19 cellular contexts compared by ENCODE assay signal in the genomic region with DNA sequence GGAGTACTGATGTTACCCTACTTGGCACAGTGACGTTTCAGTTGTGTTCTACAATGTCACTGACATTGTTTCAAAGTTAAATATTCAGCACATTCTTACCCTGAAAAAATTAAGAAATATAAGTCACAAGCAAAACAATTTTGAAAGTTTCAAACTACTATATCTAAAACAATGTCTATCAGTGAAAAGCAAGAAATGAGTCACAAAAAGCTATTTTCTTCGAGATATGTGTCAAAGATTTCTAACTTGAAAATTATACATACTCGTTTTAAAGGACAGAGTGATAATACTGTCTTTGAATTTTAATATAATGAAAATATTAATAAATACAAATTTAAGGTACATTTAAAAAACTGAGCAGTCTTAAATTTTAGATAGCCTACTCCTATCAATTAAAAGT. TPM values are rescaled to one million over a fixed set of nuclear protein-coding genes. Genes with fewer than 3 reads are reported as not detected.
A peak's percentile ranks its signal among the peaks of the same experiment; 100 is the strongest.
DNase-seq lines count a peak whose midpoint lies in the region; ATAC-seq and TF ChIP-seq lines count a peak whose summit lies in the region.
"Had no signal": no experiment of that assay in that cellular context is flagged by ENCODE, and none has a peak within 500 bp of the region (broad histone marks: within the 10 kb centered on the region; RNA-seq: fewer than 3 reads in every experiment).

No MANE protein-coding gene starts in this region.

- DNase-seq in activated CD4-positive, CD25-positive, alpha-beta regulatory T cell treated with anti-CD3 and anti-CD28 coated beads, Interleukin-2, amount 50 U/mL, for 72 hours = no peak
- no peak for DNase-seq in T-helper 17 cell
- no peak for DNase-seq in psoas muscle
- DNase-seq in MV-4-11 (lab: John Stamatoyannopoulos, UW) = no peak
- DNase-seq in MCF 10A (ENCODE audit: unreplicated experiment) = no peak
- DNase-seq in activated T-cell treated with anti-CD3 and anti-CD28 coated beads, Interleukin-2, amount 50 U/mL, for 1 hour = no peak
- DNase-seq: BE2C; Calu3; CD4-positive, alpha-beta memory T cell; COR-L47; DMS53; DMS79 treated with DMSO at 0.1 percent for 48 hours; GM23248; H7; HCEC 1CT had no signal

- H3K36me3 Mint-ChIP-seq in T-helper 17 cell (ENCODE audit: low read depth) (peaks cover 5% of the 10 kb centered on the region), MCF 10A (ENCODE audit: insufficient read depth, unreplicated experiment) (peaks cover 72% of the 10 kb centered on the region)

- no peak overlapping the region for H3K4me3 Mint-ChIP-seq in T-helper 17 cell
- no peak overlapping the region for H3K4me3 Mint-ChIP-seq in MCF 10A (ENCODE audit: unreplicated experiment)
- H3K4me3 Mint-ChIP-seq: CD14-positive monocyte; CD4-positive, alpha-beta memory T cell had no signal

- H3K27me3 ChIP-seq in psoas muscle (ENCODE audit: insufficient read depth in 3 of 3, low read length in 2 of 3) = no peaks in the 10 kb centered on the region
- H3K27me3 ChIP-seq: BE2C; BLaER1 treated with 17β-estradiol and CSF1 and Interleukin-3, amounts not matched to agents 10 nM and 100 nM had no signal

- peak overlapping the region; percentile 76 for H3K27ac ChIP-seq in psoas muscle
- H3K27ac ChIP-seq: 22Rv1; BLaER1 treated with 17β-estradiol and CSF1 and Interleukin-3, amounts not matched to agents 10 nM and 100 nM; GM23248 had no signal

- CTCF ChIA-PET in MCF 10A (lab: Yijun Ruan, JAX) = no interaction called here

- peaks cover 0 to 54% of the 10 kb centered on the region in 2 donors for H3K36me3 ChIP-seq in psoas muscle (ENCODE audit: insufficient read depth in 1 of 2, low read depth in 1 of 2)

- POLR2A ChIA-PET in MCF 10A (lab: Yijun Ruan, JAX) = interaction anchor here (2.0 kb wide), 1 partner anchor 161 kb away, joined by 6 read pairs; the partner anchor contains the start of gene ZC3H12C

- H3K27ac Mint-ChIP-seq in T-helper 17 cell = peak overlapping the region; percentile 57
- H3K27ac Mint-ChIP-seq in MCF 10A (ENCODE audit: low read depth, unreplicated experiment) = no peak overlapping the region

- BruUV-seq in MCF 10A (replicated peaks; lab: Mats Ljungman, UMichigan) = no TSS peak

- TF ChIP-seq CTCF in psoas muscle (IDR thresholded peaks at IDR 0.05) (no peak), MCF 10A (IDR thresholded peaks at IDR 0.05; ENCODE audit: unreplicated experiment) (no peak)

- intact Hi-C loops in psoas muscle (cut with DNase I) = loop anchor here in 1 of 2 donors (5.0 kb wide), 1 partner anchor 44 kb away; the partner anchor contains the start of gene RDX
- intact Hi-C loops in MCF 10A (cut with micrococcal nuclease) = loop anchor here (5.0 kb wide), 2 partner anchors 44 to 161 kb away; partner anchors contain the start of genes RDX and ZC3H12C

- no peaks in the 10 kb centered on the region for H3K27me3 Mint-ChIP-seq in T-helper 17 cell
- H3K27me3 Mint-ChIP-seq in MCF 10A (ENCODE audit: insufficient read depth, unreplicated experiment) = no peaks in the 10 kb centered on the region
- H3K27me3 Mint-ChIP-seq: CD4-positive, alpha-beta memory T cell had no signal

- H3K4me1 Mint-ChIP-seq in T-helper 17 cell (peaks cover 2% of the 10 kb centered on the region), MCF 10A (ENCODE audit: insufficient read depth, unreplicated experiment) (peaks cover 10% of the 10 kb centered on the region)
- H3K4me1 Mint-ChIP-seq: CD14-positive monocyte had no signal

- peaks cover 7% of the 10 kb centered on the region for H3K4me1 ChIP-seq in psoas muscle
- H3K4me1 ChIP-seq: BE2C had no signal

- peak; percentile 21 to 43 for ATAC-seq in activated CD4-positive, CD25-positive, alpha-beta regulatory T cell treated with anti-CD3 and anti-CD28 coated beads, Interleukin-2, amount 50 U/mL, for 24 hours
- ATAC-seq in T-helper 17 cell (no peak), psoas muscle (no peak)

- no peaks in the 10 kb centered on the region for H3K9me3 Mint-ChIP-seq in MCF 10A (ENCODE audit: unreplicated experiment)
- H3K9me3 Mint-ChIP-seq: CD14-positive monocyte; CD4-positive, alpha-beta memory T cell had no signal

- H3K9me3 ChIP-seq in T-helper 17 cell (ENCODE audit: control insufficient read depth, low read length, poor library complexity, severe bottlenecking) (no peaks in the 10 kb centered on the region), psoas muscle (no peaks in the 10 kb centered on the region)
- H3K9me3 ChIP-seq: BE2C; BLaER1 treated with 17β-estradiol and CSF1 and Interleukin-3, amounts not matched to agents 10 nM and 100 nM had no signal

- 68 to 70% (median 70%) methylated on average over 3 of the region's 3 CpGs for WGBS in psoas muscle, 3 donors

- H3K4me3 ChIP-seq in psoas muscle = no peak overlapping the region
- H3K4me3 ChIP-seq: BLaER1 treated with 17β-estradiol and CSF1 and Interleukin-3, amounts not matched to agents 10 nM and 100 nM; GM23248 had no signal

RNA-seq across cellular contexts. Expression of gene RDX, which starts 42.9 kb away (rescaled TPM):
- 10 to 100 TPM; 26.7 to 38.4 TPM for total RNA-seq in T-helper 17 cell
- total RNA-seq in psoas muscle = 100 to 1,000 TPM; 115 to 206 (median 144) TPM
- 10 to 100 TPM; 27.8 to 63.4 (median 42.6) TPM for polyA plus RNA-seq in psoas muscle
- 132 and 145 TPM in 2 replicates for total RNA-seq in MCF 10A (2022)

Comparison
In these comparisons a context has a peak if more than half of its experiments do, and no peak if none do; other contexts are left out.
1. ATAC-seq: peak in activated CD4-positive, CD25-positive, alpha-beta regulatory T cell treated with anti-CD3 and anti-CD28 coated beads, Interleukin-2, amount 50 U/mL, for 24 hours (2 of 2); none in T-helper 17 cell (single experiment) and psoas muscle (0 of 4).